In genomic region chr12:49974231-49974675, GRCh38 we compare ENCODE assay signal across 1 cellular context.
TF ChIP-seq lines count a peak whose summit lies in the region.

No MANE protein-coding gene starts in this region.

TF ChIP-seq in GM23338, 12 proteins besides CTCF, POLR2A, EP300 and RAD21 (continued from another document):
- TF ChIP-seq ZNF462 (CRISPR knock-in tag; IDR thresholded peaks at IDR 0.05) (no peak), ZNF114 (CRISPR knock-in tag; IDR thresholded peaks at IDR 0.05) (no peak), POLR2AphosphoS5 (IDR thresholded peaks at IDR 0.05; ENCODE audit: low read depth) (no peak), ZNF331 (CRISPR knock-in tag; IDR thresholded peaks at IDR 0.05; ENCODE audit: low read depth) (no peak)
- TF ChIP-seq, protein P1, sequence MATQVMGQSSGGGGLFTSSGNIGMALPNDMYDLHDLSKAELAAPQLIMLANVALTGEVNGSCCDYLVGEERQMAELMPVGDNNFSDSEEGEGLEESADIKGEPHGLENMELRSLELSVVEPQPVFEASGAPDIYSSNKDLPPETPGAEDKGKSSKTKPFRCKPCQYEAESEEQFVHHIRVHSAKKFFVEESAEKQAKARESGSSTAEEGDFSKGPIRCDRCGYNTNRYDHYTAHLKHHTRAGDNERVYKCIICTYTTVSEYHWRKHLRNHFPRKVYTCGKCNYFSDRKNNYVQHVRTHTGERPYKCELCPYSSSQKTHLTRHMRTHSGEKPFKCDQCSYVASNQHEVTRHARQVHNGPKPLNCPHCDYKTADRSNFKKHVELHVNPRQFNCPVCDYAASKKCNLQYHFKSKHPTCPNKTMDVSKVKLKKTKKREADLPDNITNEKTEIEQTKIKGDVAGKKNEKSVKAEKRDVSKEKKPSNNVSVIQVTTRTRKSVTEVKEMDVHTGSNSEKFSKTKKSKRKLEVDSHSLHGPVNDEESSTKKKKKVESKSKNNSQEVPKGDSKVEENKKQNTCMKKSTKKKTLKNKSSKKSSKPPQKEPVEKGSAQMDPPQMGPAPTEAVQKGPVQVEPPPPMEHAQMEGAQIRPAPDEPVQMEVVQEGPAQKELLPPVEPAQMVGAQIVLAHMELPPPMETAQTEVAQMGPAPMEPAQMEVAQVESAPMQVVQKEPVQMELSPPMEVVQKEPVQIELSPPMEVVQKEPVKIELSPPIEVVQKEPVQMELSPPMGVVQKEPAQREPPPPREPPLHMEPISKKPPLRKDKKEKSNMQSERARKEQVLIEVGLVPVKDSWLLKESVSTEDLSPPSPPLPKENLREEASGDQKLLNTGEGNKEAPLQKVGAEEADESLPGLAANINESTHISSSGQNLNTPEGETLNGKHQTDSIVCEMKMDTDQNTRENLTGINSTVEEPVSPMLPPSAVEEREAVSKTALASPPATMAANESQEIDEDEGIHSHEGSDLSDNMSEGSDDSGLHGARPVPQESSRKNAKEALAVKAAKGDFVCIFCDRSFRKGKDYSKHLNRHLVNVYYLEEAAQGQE (IDR thresholded peaks at IDR 0.05; ENCODE audit: unreplicated experiment) = no peak
TF ChIP-seq in GM23338: peak in this region for 0.
